Comparison of ENCODE assay signal across 1 cellular context in genomic region chr16:57300387-57301125, GRCh38.
TF ChIP-seq lines count a peak whose summit lies in the region.

No MANE protein-coding gene starts in this region.

TF ChIP-seq in K562, 482 proteins besides CTCF, POLR2A, EP300 and RAD21 (continued from another document):
- TF ChIP-seq ZNF407 (IDR thresholded peaks at IDR 0.05; ENCODE audit: low read depth) (peak; percentile 78), GTF2B (IDR thresholded peaks at IDR 0.05; ENCODE audit: extremely low read depth, insufficient read length) (no peak), ETV6 (IDR thresholded peaks at IDR 0.05; ENCODE audit: borderline replicate concordance in 1 of 2, low read depth in 2 of 2, low read length in 1 of 2) (0 out of 4 replicates have a peak, but pooled peaks of 1 of the 2 experiments have one; percentile 11), ETV6 (CRISPR knock-in tag; IDR thresholded peaks at IDR 0.05; ENCODE audit: borderline replicate concordance) (no peak), ZNF75A (CRISPR knock-in tag; IDR thresholded peaks at IDR 0.05) (no peak), EP400 (IDR thresholded peaks at IDR 0.05) (no peak; the same call in 1 of the 2 replicates), ZNF780A (CRISPR knock-in tag; IDR thresholded peaks at IDR 0.05) (no peak), NR0B1 (IDR thresholded peaks at IDR 0.05; ENCODE audit: partially characterized antibody) (no peak), C11orf30 (IDR thresholded peaks at IDR 0.05; ENCODE audit: low read depth) (no peak), ZNF146 (CRISPR knock-in tag; IDR thresholded peaks at IDR 0.05; ENCODE audit: unreplicated experiment) (no peak), TAL1 (IDR thresholded peaks at IDR 0.05) (0 out of 2 replicates have a peak, but pooled peaks have one; percentile 11), ELF4 (CRISPR knock-in tag; IDR thresholded peaks at IDR 0.05) (no peak), POLR2AphosphoS5 (IDR thresholded peaks at IDR 0.05; ENCODE audit: control insufficient read depth, insufficient read depth, low read depth, low read length) (no peak), HINFP (tag; conservative IDR thresholded peaks at IDR 0.05; ENCODE audit: low read depth) (no peak), JUNB (CRISPR knock-in tag; conservative IDR thresholded peaks at IDR 0.05) (no peak), PRMT5 (CRISPR knock-in tag; IDR thresholded peaks at IDR 0.05) (no peak), ZNF830 (CRISPR knock-in tag; IDR thresholded peaks at IDR 0.05) (no peak), RBM14 (IDR thresholded peaks at IDR 0.05; ENCODE audit: borderline replicate concordance, insufficient read depth, low read depth, low read length) (no peak), NELFE (IDR thresholded peaks at IDR 0.05; ENCODE audit: insufficient read depth, insufficient read length) (no peak), ZNF584 (CRISPR knock-in tag; IDR thresholded peaks at IDR 0.05; ENCODE audit: low read depth) (no peak), CHD2 (IDR thresholded peaks at IDR 0.05; ENCODE audit: low read depth, low read length) (no peak; the same call in 1 of the 2 replicates), ZBTB17 (CRISPR knock-in tag; IDR thresholded peaks at IDR 0.05) (peak; percentile 95), CHCHD3 (CRISPR knock-in tag; IDR thresholded peaks at IDR 0.05) (no peak), GTF2F1 (IDR thresholded peaks at IDR 0.05; ENCODE audit: low read depth, low read length) (no peak), NCOA6 (IDR thresholded peaks at IDR 0.05) (no peak), HEY1 (CRISPR knock-in tag; IDR thresholded peaks at IDR 0.05; ENCODE audit: borderline replicate concordance) (no peak), RB1 (IDR thresholded peaks at IDR 0.05; ENCODE audit: low read depth) (peak; percentile 86; the same call in 1 of the 2 replicates), ZNF263 (CRISPR knock-in tag; IDR thresholded peaks at IDR 0.05; ENCODE audit: borderline replicate concordance) (no peak), U2AF1 (optimal IDR thresholded peaks at IDR 0.05; ENCODE audit: low read depth, low read length) (no peak), RUNX1 (IDR thresholded peaks at IDR 0.05; ENCODE audit: low read depth) (no peak), ZNF436 (CRISPR knock-in tag; IDR thresholded peaks at IDR 0.05) (no peak), FUS (optimal IDR thresholded peaks at IDR 0.05; ENCODE audit: low read depth, low read length) (no peak)
- TF ChIP-seq, protein P1, sequence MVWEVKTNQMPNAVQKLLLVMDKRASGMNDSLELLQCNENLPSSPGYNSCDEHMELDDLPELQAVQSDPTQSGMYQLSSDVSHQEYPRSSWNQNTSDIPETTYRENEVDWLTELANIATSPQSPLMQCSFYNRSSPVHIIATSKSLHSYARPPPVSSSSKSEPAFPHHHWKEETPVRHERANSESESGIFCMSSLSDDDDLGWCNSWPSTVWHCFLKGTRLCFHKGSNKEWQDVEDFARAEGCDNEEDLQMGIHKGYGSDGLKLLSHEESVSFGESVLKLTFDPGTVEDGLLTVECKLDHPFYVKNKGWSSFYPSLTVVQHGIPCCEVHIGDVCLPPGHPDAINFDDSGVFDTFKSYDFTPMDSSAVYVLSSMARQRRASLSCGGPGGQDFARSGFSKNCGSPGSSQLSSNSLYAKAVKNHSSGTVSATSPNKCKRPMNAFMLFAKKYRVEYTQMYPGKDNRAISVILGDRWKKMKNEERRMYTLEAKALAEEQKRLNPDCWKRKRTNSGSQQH (CRISPR knock-in tag; IDR thresholded peaks at IDR 0.05): no peak
- TF ChIP-seq, protein P2, sequence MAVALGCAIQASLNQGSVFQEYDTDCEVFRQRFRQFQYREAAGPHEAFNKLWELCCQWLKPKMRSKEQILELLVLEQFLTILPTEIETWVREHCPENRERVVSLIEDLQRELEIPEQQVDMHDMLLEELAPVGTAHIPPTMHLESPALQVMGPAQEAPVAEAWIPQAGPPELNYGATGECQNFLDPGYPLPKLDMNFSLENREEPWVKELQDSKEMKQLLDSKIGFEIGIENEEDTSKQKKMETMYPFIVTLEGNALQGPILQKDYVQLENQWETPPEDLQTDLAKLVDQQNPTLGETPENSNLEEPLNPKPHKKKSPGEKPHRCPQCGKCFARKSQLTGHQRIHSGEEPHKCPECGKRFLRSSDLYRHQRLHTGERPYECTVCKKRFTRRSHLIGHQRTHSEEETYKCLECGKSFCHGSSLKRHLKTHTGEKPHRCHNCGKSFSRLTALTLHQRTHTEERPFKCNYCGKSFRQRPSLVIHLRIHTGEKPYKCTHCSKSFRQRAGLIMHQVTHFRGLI (CRISPR knock-in tag; IDR thresholded peaks at IDR 0.05): no peak
- TF ChIP-seq, protein P3, sequence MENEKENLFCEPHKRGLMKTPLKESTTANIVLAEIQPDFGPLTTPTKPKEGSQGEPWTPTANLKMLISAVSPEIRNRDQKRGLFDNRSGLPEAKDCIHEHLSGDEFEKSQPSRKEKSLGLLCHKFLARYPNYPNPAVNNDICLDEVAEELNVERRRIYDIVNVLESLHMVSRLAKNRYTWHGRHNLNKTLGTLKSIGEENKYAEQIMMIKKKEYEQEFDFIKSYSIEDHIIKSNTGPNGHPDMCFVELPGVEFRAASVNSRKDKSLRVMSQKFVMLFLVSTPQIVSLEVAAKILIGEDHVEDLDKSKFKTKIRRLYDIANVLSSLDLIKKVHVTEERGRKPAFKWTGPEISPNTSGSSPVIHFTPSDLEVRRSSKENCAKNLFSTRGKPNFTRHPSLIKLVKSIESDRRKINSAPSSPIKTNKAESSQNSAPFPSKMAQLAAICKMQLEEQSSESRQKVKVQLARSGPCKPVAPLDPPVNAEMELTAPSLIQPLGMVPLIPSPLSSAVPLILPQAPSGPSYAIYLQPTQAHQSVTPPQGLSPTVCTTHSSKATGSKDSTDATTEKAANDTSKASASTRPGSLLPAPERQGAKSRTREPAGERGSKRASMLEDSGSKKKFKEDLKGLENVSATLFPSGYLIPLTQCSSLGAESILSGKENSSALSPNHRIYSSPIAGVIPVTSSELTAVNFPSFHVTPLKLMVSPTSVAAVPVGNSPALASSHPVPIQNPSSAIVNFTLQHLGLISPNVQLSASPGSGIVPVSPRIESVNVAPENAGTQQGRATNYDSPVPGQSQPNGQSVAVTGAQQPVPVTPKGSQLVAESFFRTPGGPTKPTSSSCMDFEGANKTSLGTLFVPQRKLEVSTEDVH (IDR thresholded peaks at IDR 0.05; ENCODE audit: low read depth, partially characterized antibody): no peak
- TF ChIP-seq, protein P4, sequence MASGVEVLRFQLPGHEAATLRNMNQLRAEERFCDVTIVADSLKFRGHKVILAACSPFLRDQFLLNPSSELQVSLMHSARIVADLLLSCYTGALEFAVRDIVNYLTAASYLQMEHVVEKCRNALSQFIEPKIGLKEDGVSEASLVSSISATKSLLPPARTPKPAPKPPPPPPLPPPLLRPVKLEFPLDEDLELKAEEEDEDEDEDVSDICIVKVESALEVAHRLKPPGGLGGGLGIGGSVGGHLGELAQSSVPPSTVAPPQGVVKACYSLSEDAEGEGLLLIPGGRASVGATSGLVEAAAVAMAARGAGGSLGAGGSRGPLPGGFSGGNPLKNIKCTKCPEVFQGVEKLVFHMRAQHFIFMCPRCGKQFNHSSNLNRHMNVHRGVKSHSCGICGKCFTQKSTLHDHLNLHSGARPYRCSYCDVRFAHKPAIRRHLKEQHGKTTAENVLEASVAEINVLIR (CRISPR knock-in tag; IDR thresholded peaks at IDR 0.05): no peak
- TF ChIP-seq, protein P5, sequence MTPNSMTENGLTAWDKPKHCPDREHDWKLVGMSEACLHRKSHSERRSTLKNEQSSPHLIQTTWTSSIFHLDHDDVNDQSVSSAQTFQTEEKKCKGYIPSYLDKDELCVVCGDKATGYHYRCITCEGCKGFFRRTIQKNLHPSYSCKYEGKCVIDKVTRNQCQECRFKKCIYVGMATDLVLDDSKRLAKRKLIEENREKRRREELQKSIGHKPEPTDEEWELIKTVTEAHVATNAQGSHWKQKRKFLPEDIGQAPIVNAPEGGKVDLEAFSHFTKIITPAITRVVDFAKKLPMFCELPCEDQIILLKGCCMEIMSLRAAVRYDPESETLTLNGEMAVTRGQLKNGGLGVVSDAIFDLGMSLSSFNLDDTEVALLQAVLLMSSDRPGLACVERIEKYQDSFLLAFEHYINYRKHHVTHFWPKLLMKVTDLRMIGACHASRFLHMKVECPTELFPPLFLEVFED (CRISPR knock-in tag; conservative IDR thresholded peaks at IDR 0.05): 0 out of 2 replicates have a peak, but pooled peaks have one; percentile 2
- TF ChIP-seq, protein P6, sequence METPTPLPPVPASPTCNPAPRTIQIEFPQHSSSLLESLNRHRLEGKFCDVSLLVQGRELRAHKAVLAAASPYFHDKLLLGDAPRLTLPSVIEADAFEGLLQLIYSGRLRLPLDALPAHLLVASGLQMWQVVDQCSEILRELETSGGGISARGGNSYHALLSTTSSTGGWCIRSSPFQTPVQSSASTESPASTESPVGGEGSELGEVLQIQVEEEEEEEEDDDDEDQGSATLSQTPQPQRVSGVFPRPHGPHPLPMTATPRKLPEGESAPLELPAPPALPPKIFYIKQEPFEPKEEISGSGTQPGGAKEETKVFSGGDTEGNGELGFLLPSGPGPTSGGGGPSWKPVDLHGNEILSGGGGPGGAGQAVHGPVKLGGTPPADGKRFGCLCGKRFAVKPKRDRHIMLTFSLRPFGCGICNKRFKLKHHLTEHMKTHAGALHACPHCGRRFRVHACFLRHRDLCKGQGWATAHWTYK (CRISPR knock-in tag; IDR thresholded peaks at IDR 0.05): no peak
